8 cellular contexts compared by ENCODE assay signal in the genomic region with DNA sequence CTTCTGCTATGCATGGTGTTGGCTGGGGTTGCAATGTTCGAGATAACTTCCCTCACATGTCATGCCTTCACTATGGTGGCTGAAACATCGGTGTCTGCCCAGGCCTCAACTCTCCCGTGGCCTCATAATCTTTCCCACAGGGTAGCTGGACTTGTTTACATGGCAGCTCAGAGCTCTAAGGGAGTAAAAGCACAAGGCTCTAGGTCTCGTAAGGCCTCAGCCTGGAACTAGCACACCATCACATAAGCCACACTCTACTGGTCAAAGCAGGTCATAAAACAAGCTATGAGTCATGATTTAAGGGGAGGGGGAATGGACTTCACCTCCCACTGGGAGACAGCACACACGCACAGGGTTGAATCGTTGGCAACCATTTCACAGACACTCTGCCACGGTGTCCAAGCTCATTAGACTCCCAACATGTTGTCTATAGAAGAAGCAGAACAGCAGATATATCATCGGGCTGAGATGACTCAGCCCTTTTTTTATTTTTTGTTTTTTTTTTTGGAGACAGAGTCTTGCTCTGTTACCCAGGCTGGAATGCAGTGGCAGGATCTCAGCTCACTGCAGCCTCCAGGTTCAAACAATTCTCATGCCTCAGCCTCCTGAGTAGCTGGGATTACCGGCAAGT.
DNase-seq lines count a peak whose midpoint lies in the region; ATAC-seq and TF ChIP-seq lines count a peak whose summit lies in the region.

No MANE protein-coding gene starts in this region.

- no peak for TF ChIP-seq CTCF in HEK293 (tag by site-specific recombination; IDR thresholded peaks at IDR 0.05)
- no peak for TF ChIP-seq CTCF in adrenal gland (IDR thresholded peaks at IDR 0.05)
- TF ChIP-seq CTCF in stomach (IDR thresholded peaks at IDR 0.05), result no peak
- no peak for TF ChIP-seq CTCF in CD4-positive, alpha-beta T cell (IDR thresholded peaks at IDR 0.05)

- H3K36me3 Mint-ChIP-seq in CD4-positive, alpha-beta T cell (ENCODE audit: low read depth), result no peaks in the 10 kb centered on the region

- peaks cover 9% of the 10 kb centered on the region for H3K4me1 Mint-ChIP-seq in CD4-positive, alpha-beta T cell (ENCODE audit: low read depth)

- no peaks in the 10 kb centered on the region for H3K27me3 ChIP-seq in adrenal gland
- no peaks in the 10 kb centered on the region for H3K27me3 ChIP-seq in right cardiac atrium (ENCODE audit: control insufficient read depth, insufficient read depth)
- no peaks in the 10 kb centered on the region for H3K27me3 ChIP-seq in stomach
- no peaks in the 10 kb centered on the region for H3K27me3 ChIP-seq in CD4-positive, alpha-beta T cell (ENCODE audit: control insufficient read depth, insufficient read depth, low read length)

- peak in 4 of 7 donors; percentile 61 to 84 (median 70) for DNase-seq in adrenal gland
- DNase-seq in right cardiac atrium, result peak in 2 of 3 donors; percentile 49 to 66
- no peak for DNase-seq in stomach
- DNase-seq in NCI-H748 (lab: John Stamatoyannopoulos, UW; ENCODE audit: unreplicated experiment), result no peak
- DNase-seq in CD4-positive, alpha-beta T cell, result no peak

- no peak overlapping the region for H3K27ac ChIP-seq in HEK293 (ENCODE audit: extremely low read depth, low read depth, low read length)
- H3K27ac ChIP-seq in adrenal gland, result peak overlapping the region in 4 of 5 donors; percentile 26 to 85 (median 64)
- peak overlapping the region; percentile 87 for H3K27ac ChIP-seq in right cardiac atrium (ENCODE audit: low read length)
- H3K27ac ChIP-seq in stomach, result peak overlapping the region in 4 of 5 donors; percentile 46 to 89 (median 70)
- no peak overlapping the region for H3K27ac ChIP-seq in CD4-positive, alpha-beta T cell (ENCODE audit: low read depth, low read length)

- intact Hi-C loops in adrenal gland (cut with DNase I) (loop anchor here in 1 of 2 donors (5.0 kb wide), 1 partner anchor 36 kb away; no protein-coding TSS in a partner anchor), right cardiac atrium (cut with DNase I) (loop anchor here in 2 of 4 donors (5.0 to 10.0 kb wide), 2 partner anchors 49 to 106 kb away; a partner anchor contains a TSS), stomach (cut with DNase I; ENCODE audit: low total_unique reads) (no loop called here)
- intact Hi-C loops in CD4-positive, alpha-beta T cell (cut with DNase I, micrococcal nuclease), result loop anchor here in 1 of 2 experiments (10.0 kb wide), 1 partner anchor 379 kb away; no protein-coding TSS in a partner anchor

- no peak overlapping the region for H3K4me3 Mint-ChIP-seq in CD4-positive, alpha-beta T cell

- peak in 1 of 2 donors; percentile 11 for TF ChIP-seq POLR2A in adrenal gland (IDR thresholded peaks at IDR 0.05)
- no peak for TF ChIP-seq POLR2A in stomach (IDR thresholded peaks at IDR 0.05)

- 42 to 59% (median 49%) methylated on average over 9 of the region's 9 CpGs for WGBS in adrenal gland, 4 donors
- WGBS in right cardiac atrium, result 41% methylated on average over 9 of the region's 9 CpGs
- 52 to 70% (median 62%) methylated on average over 9 of the region's 9 CpGs for WGBS in stomach, 5 donors

- ATAC-seq in right cardiac atrium, result peak; percentile 30 to 31
- no peak for ATAC-seq in GM18868 (IDR thresholded peaks at IDR 0.05; ENCODE audit: unreplicated experiment)
- ATAC-seq in CD4-positive, alpha-beta T cell (ENCODE audit: poor library complexity), result no peak
- ATAC-seq in GM21515 (IDR thresholded peaks at IDR 0.05; ENCODE audit: unreplicated experiment), result no peak

- H3K4me3 ChIP-seq in HEK293 (ENCODE audit: low read depth, low read length) (no peak overlapping the region), adrenal gland (no peak overlapping the region), right cardiac atrium (ENCODE audit: low read length) (no peak overlapping the region), stomach (no peak overlapping the region)

- H3K9me3 ChIP-seq in HEK293 (ENCODE audit: control insufficient read depth, insufficient read depth, low read depth, low read length) (no peaks in the 10 kb centered on the region), adrenal gland (replicated peaks in 1 of 3) (no peaks in the 10 kb centered on the region), right cardiac atrium (ENCODE audit: control insufficient read depth, low read length) (no peaks in the 10 kb centered on the region), stomach (no peaks in the 10 kb centered on the region)
- no peaks in the 10 kb centered on the region for H3K9me3 ChIP-seq in CD4-positive, alpha-beta T cell (ENCODE audit: control insufficient read depth, low read length)

- POLR2A ChIA-PET in HEK293 (lab: Yijun Ruan, JAX), result interaction anchor here (0.7 to 3.9 kb wide), 5 partner anchors 40 to 514 kb away, joined by 3 to 33 read pairs (median 3); a partner anchor contains a TSS
- POLR2A ChIA-PET in CD4-positive, alpha-beta T cell (lab: Charles Lee), result no interaction called here

- no peaks in the 10 kb centered on the region for H3K9me3 Mint-ChIP-seq in CD4-positive, alpha-beta T cell

- no peaks in the 10 kb centered on the region for H3K27me3 Mint-ChIP-seq in CD4-positive, alpha-beta T cell

- H3K27ac Mint-ChIP-seq in CD4-positive, alpha-beta T cell, result no peak overlapping the region

- H3K4me1 ChIP-seq in HEK293 (ENCODE audit: control insufficient read depth, insufficient read depth, low read length) (no peaks in the 10 kb centered on the region), adrenal gland (replicated peaks in 1 of 2) (peaks cover 19 to 41% of the 10 kb centered on the region in 2 donors), right cardiac atrium (ENCODE audit: control insufficient read depth, insufficient read depth, low read length) (peaks cover 33% of the 10 kb centered on the region), stomach (peaks cover 23 to 70% (median 39%) of the 10 kb centered on the region in 4 donors)

- CTCF ChIA-PET in HEK293 (lab: Yijun Ruan, JAX), result interaction anchor here (0.7 to 10.0 kb wide), 17 partner anchors 8 to 173 kb away, joined by 3 to 103 read pairs (median 4); a partner anchor contains a TSS
- CTCF ChIA-PET in CD4-positive, alpha-beta T cell (lab: Charles Lee), result interaction anchor here (1.4 kb wide), 2 partner anchors 106 to 119 kb away, joined by 4 to 7 read pairs; a partner anchor contains a TSS

- no peaks in the 10 kb centered on the region for H3K36me3 ChIP-seq in HEK293 (ENCODE audit: control insufficient read depth in 2 of 2, insufficient read depth in 1 of 2, low read length in 2 of 2)
- no peaks in the 10 kb centered on the region for H3K36me3 ChIP-seq in adrenal gland (replicated peaks in 1 of 2)
- no peaks in the 10 kb centered on the region for H3K36me3 ChIP-seq in stomach

- TF ChIP-seq EP300 in stomach (IDR thresholded peaks at IDR 0.05), result peak; percentile 67

TF ChIP-seq in HEK293, 187 proteins besides CTCF, POLR2A, EP300 and RAD21 (continues in another document):
- TF ChIP-seq, protein P1, sequence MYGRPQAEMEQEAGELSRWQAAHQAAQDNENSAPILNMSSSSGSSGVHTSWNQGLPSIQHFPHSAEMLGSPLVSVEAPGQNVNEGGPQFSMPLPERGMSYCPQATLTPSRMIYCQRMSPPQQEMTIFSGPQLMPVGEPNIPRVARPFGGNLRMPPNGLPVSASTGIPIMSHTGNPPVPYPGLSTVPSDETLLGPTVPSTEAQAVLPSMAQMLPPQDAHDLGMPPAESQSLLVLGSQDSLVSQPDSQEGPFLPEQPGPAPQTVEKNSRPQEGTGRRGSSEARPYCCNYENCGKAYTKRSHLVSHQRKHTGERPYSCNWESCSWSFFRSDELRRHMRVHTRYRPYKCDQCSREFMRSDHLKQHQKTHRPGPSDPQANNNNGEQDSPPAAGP (tag by site-specific recombination; IDR thresholded peaks at IDR 0.05), result peak; percentile 49; the same call in 1 of the 2 replicates
- TF ChIP-seq SCRT1 (tag by site-specific recombination; IDR thresholded peaks at IDR 0.05; ENCODE audit: borderline replicate concordance) (no peak), ZNF76 (tag by site-specific recombination; IDR thresholded peaks at IDR 0.05; ENCODE audit: borderline replicate concordance, low read depth) (no peak; the same call in 1 of the 2 replicates), ZNF311 (tag by site-specific recombination; IDR thresholded peaks at IDR 0.05; ENCODE audit: borderline replicate concordance) (no peak), KLF16 (tag by site-specific recombination; IDR thresholded peaks at IDR 0.05) (no peak), ZNF707 (tag by site-specific recombination; IDR thresholded peaks at IDR 0.05) (no peak)
- TF ChIP-seq, protein P2, sequence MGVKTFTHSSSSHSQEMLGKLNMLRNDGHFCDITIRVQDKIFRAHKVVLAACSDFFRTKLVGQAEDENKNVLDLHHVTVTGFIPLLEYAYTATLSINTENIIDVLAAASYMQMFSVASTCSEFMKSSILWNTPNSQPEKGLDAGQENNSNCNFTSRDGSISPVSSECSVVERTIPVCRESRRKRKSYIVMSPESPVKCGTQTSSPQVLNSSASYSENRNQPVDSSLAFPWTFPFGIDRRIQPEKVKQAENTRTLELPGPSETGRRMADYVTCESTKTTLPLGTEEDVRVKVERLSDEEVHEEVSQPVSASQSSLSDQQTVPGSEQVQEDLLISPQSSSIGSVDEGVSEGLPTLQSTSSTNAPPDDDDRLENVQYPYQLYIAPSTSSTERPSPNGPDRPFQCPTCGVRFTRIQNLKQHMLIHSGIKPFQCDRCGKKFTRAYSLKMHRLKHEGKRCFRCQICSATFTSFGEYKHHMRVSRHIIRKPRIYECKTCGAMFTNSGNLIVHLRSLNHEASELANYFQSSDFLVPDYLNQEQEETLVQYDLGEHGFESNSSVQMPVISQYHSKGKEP (tag by site-specific recombination; IDR thresholded peaks at IDR 0.05), result no peak

Comparison
In these comparisons a context has a peak if more than half of its experiments do, and no peak if none do; other contexts are left out.
1. H3K27ac ChIP-seq: peak in adrenal gland (4 of 5), right cardiac atrium (single experiment) and stomach (4 of 5); none in HEK293 (single experiment) and CD4-positive, alpha-beta T cell (single experiment).
2. DNase-seq: peak in adrenal gland (4 of 7) and right cardiac atrium (2 of 3); none in stomach (single experiment), NCI-H748 (single experiment) and CD4-positive, alpha-beta T cell (0 of 10).
3. ATAC-seq: peak in right cardiac atrium (2 of 2); none in GM18868 (single experiment), CD4-positive, alpha-beta T cell (single experiment) and GM21515 (single experiment).